Comparison of ENCODE assay signal across 18 cellular contexts in genomic region chr21:43757601-43758000, GRCh38. TPM values are rescaled to one million over a fixed set of nuclear protein-coding genes. Genes with fewer than 3 reads are reported as not detected.
DNase-seq lines count a peak whose midpoint lies in the region; ATAC-seq and TF ChIP-seq lines count a peak whose summit lies in the region.
"Had no signal": no experiment of that assay in that cellular context is flagged by ENCODE, and none has a peak within 500 bp of the region (broad histone marks: within the 10 kb centered on the region; RNA-seq: fewer than 3 reads in every experiment).

No MANE protein-coding gene starts in this region.

- peaks cover 0 to 22% (median 3%) of the 10 kb centered on the region in 9 donors for H3K4me1 ChIP-seq in heart right ventricle
- peaks cover 0 to 13% of the 10 kb centered on the region in 2 donors for H3K4me1 ChIP-seq in esophagus (ENCODE audit: control insufficient read depth in 2 of 2, insufficient read depth in 2 of 2, low read length in 1 of 2)
- peaks cover 41% of the 10 kb centered on the region for H3K4me1 ChIP-seq in vagina
- no peaks in the 10 kb centered on the region for H3K4me1 ChIP-seq in Karpas-422 (ENCODE audit: low read length)

- TF ChIP-seq CTCF in heart right ventricle (IDR thresholded peaks at IDR 0.05) = no peak
- no peak for TF ChIP-seq CTCF in osteocyte (IDR thresholded peaks at IDR 0.05)
- no peak for TF ChIP-seq CTCF in vagina (IDR thresholded peaks at IDR 0.05)

- peak overlapping the region in 1 of 10 donors; percentile 32 for H3K4me3 ChIP-seq in heart right ventricle
- no peak overlapping the region for H3K4me3 ChIP-seq in esophagus (ENCODE audit: low read depth in 1 of 2, low read length in 2 of 2)
- H3K4me3 ChIP-seq in vagina = peak overlapping the region in 1 of 2 donors; percentile 34
- no peak overlapping the region for H3K4me3 ChIP-seq in Karpas-422 (ENCODE audit: low read length)
- H3K4me3 ChIP-seq: A549 had no signal

- H3K4me2 ChIP-seq in Karpas-422 (ENCODE audit: low read depth, low read length, poor library complexity, severe bottlenecking) = no peak overlapping the region
- H3K4me2 ChIP-seq: A549, KMS-11 had no signal

- H3K36me3 Mint-ChIP-seq in osteocyte (ENCODE audit: unreplicated experiment) = peaks cover 25% of the 10 kb centered on the region

- no peak for DNase-seq in heart right ventricle
- DNase-seq in left ventricle myocardium superior = no peak
- DNase-seq in osteocyte (ENCODE audit: extremely low spot score, unreplicated experiment) = no peak
- DNase-seq in vagina (ENCODE audit: extremely low spot score in 2 of 2) = no peak
- no peak for DNase-seq in Karpas-422
- DNase-seq in activated naive CD4-positive, alpha-beta T cell treated with Interleukin-2 at 50 U/mL for 16 hours = no peak
- DNase-seq: activated CD4-positive, alpha-beta memory T cell treated with anti-CD3 and anti-CD28 coated beads, Interleukin-2, amount 10 ng/mL, durations not matched to agents 7 days and 5 days; activated effector memory CD4-positive, alpha-beta T cell treated with anti-CD3 and anti-CD28 coated beads, Interleukin-2, amount 50 U/mL, for 16 hours; erythroblast; NCI-H1694; NCI-H526; RPMI8226; stimulated activated naive CD4-positive, alpha-beta T cell; T-helper 9 cell had no signal

- H3K27ac Mint-ChIP-seq in osteocyte (ENCODE audit: unreplicated experiment) = peak overlapping the region; percentile 61
- H3K27ac Mint-ChIP-seq: activated CD4-positive, alpha-beta memory T cell treated with anti-CD3 and anti-CD28 coated beads, Interleukin-2, amount 10 ng/mL, durations not matched to agents 7 days and 5 days had no signal

- WGBS in heart right ventricle, 2 donors = 87 to 91% methylated on average over 16 of the region's 16 CpGs
- WGBS in esophagus, 2 donors = 54 to 55% methylated on average over 16 of the region's 16 CpGs

- H3K4me1 Mint-ChIP-seq in osteocyte (ENCODE audit: unreplicated experiment) = peaks cover 10% of the 10 kb centered on the region
- H3K4me1 Mint-ChIP-seq: activated CD4-positive, alpha-beta memory T cell treated with anti-CD3 and anti-CD28 coated beads, Interleukin-2, amount 10 ng/mL, durations not matched to agents 7 days and 5 days had no signal

- H3K27ac ChIP-seq in heart right ventricle (peak overlapping the region in 7 of 10 donors; percentile 21 to 81 (median 51)), esophagus (ENCODE audit: low read depth in 2 of 2, low read length in 1 of 2) (peak overlapping the region; percentile 79 to 89), vagina (peak overlapping the region; percentile 88), Karpas-422 (ENCODE audit: low read length) (no peak overlapping the region)
- H3K27ac ChIP-seq: KMS-11 had no signal

- H3K27me3 Mint-ChIP-seq in osteocyte (ENCODE audit: unreplicated experiment) = no peaks in the 10 kb centered on the region
- H3K27me3 Mint-ChIP-seq: activated CD4-positive, alpha-beta memory T cell treated with anti-CD3 and anti-CD28 coated beads, Interleukin-2, amount 10 ng/mL, durations not matched to agents 7 days and 5 days had no signal

- no peak for TF ChIP-seq POLR2A in vagina (IDR thresholded peaks at IDR 0.05)

- H3K36me3 ChIP-seq in heart right ventricle (peaks cover 0 to 94% (median 20%) of the 10 kb centered on the region in 9 donors), esophagus (ENCODE audit: control insufficient read depth in 2 of 2, insufficient read depth in 2 of 2, low read length in 1 of 2) (peaks cover 10 to 48% of the 10 kb centered on the region in 2 donors), vagina (peaks cover 0 to 45% of the 10 kb centered on the region in 2 donors), Karpas-422 (ENCODE audit: insufficient read depth, low read length) (peaks cover 17% of the 10 kb centered on the region; the same call in 1 of the 2 replicates)

- no peak overlapping the region for H3K9ac ChIP-seq in Karpas-422 (ENCODE audit: low read length)
- H3K9ac ChIP-seq: KMS-11 had no signal

- H3K9me2 ChIP-seq in Karpas-422 (replicated peaks; ENCODE audit: insufficient read depth, low read length) = no peaks in the 10 kb centered on the region

- H3K9me3 ChIP-seq in heart right ventricle (no peaks in the 10 kb centered on the region), esophagus (ENCODE audit: control insufficient read depth in 2 of 2, insufficient read depth in 1 of 2, low read depth in 1 of 2, low read length in 1 of 2) (no peaks in the 10 kb centered on the region), vagina (no peaks in the 10 kb centered on the region), Karpas-422 (ENCODE audit: low read length) (no peaks in the 10 kb centered on the region)
- H3K9me3 ChIP-seq: A549 had no signal

- H2AFZ ChIP-seq in Karpas-422 (ENCODE audit: low read length) = no peak overlapping the region

- H3K4me3 Mint-ChIP-seq in osteocyte (ENCODE audit: unreplicated experiment) = peak overlapping the region; percentile 35
- H3K4me3 Mint-ChIP-seq: activated CD4-positive, alpha-beta memory T cell treated with anti-CD3 and anti-CD28 coated beads, Interleukin-2, amount 10 ng/mL, durations not matched to agents 7 days and 5 days had no signal

- ATAC-seq in heart right ventricle (no peak), left ventricle myocardium superior (no peak), HG02852 (IDR thresholded peaks at IDR 0.05; ENCODE audit: unreplicated experiment) (no peak)
- ATAC-seq: A549 had no signal

- H3K9me3 Mint-ChIP-seq in osteocyte (ENCODE audit: unreplicated experiment) = no peaks in the 10 kb centered on the region
- H3K9me3 Mint-ChIP-seq: activated CD4-positive, alpha-beta memory T cell treated with anti-CD3 and anti-CD28 coated beads, Interleukin-2, amount 10 ng/mL, durations not matched to agents 7 days and 5 days had no signal

- no peaks in the 10 kb centered on the region for H3K79me2 ChIP-seq in Karpas-422 (ENCODE audit: low read length)

- H4K20me1 ChIP-seq in Karpas-422 (ENCODE audit: insufficient read depth, low read depth, low read length) = no peaks in the 10 kb centered on the region

- H3K27me3 ChIP-seq in heart right ventricle (no peaks in the 10 kb centered on the region), esophagus (ENCODE audit: control insufficient read depth in 1 of 2, insufficient read depth in 2 of 2, low read length in 2 of 2) (no peaks in the 10 kb centered on the region), vagina (no peaks in the 10 kb centered on the region), Karpas-422 (ENCODE audit: low read length) (no peaks in the 10 kb centered on the region)

- intact Hi-C loops in heart right ventricle (cut with DNase I) (no loop called here), left ventricle myocardium superior (cut with micrococcal nuclease) (no loop called here), vagina (cut with DNase I) (loop anchor here (10.0 kb wide), 1 partner anchor 47 kb away; no protein-coding TSS in a partner anchor)

RNA-seq across cellular contexts. Expression of gene CSTB, which starts 18.5 kb away (rescaled TPM):
- total RNA-seq in heart right ventricle (10 to 100 TPM; 33.0 to 50.2 (median 39.2) TPM), left ventricle myocardium superior (37.6 TPM), osteocyte (59.1 and 65.3 TPM in 2 replicates), vagina (173 TPM)
- polyA plus RNA-seq in heart right ventricle (10 to 100 TPM; 44.4 to 61.2 TPM), esophagus (1,000 to 10,000 TPM; 3,514 to 5,149 TPM)
- 17.6 and 28.0 TPM in 2 replicates for total RNA-seq in Karpas-422 (2014; rRNA removed; shearing (Covaris generic); ENCODE audit: low replicate concordance)

RNA-seq across cellular contexts. Expression of gene RRP1, which starts 31.8 kb away (rescaled TPM):
- total RNA-seq in heart right ventricle (10 to 100 TPM in 3 of 10 donors, 1 to 10 TPM in 7; 6.3 to 13.9 (median 9.3) TPM), left ventricle myocardium superior (13.5 TPM), osteocyte (22.8 and 26.7 TPM in 2 replicates), vagina (18.2 TPM)
- polyA plus RNA-seq in heart right ventricle (10 to 100 TPM in 1 of 2 donors, 1 to 10 TPM in 1; 7.2 to 10.7 TPM), esophagus (10 to 100 TPM; 21.0 to 22.5 TPM)
- 26.2 and 28.8 TPM in 2 replicates for total RNA-seq in Karpas-422 (2014; rRNA removed; shearing (Covaris generic); ENCODE audit: low replicate concordance)

RNA-seq across cellular contexts. Expression of gene PDXK, which starts 38.7 kb away (rescaled TPM):
- total RNA-seq in heart right ventricle (100 to 1,000 TPM in 1 of 10 donors, 10 to 100 TPM in 9; 64.9 to 101 (median 73.0) TPM), left ventricle myocardium superior (117 TPM), osteocyte (96.7 and 106 TPM in 2 replicates), vagina (58.7 TPM)
- polyA plus RNA-seq in heart right ventricle (100 to 1,000 TPM in 1 of 2 donors, 10 to 100 TPM in 1; 47.8 to 102 TPM), esophagus (10 to 100 TPM; 54.7 to 73.4 TPM)
- 44.7 and 86.5 TPM in 2 replicates for total RNA-seq in Karpas-422 (2014; rRNA removed; shearing (Covaris generic); ENCODE audit: low replicate concordance)
